18 cellular contexts compared by ENCODE assay signal in the genomic region with DNA sequence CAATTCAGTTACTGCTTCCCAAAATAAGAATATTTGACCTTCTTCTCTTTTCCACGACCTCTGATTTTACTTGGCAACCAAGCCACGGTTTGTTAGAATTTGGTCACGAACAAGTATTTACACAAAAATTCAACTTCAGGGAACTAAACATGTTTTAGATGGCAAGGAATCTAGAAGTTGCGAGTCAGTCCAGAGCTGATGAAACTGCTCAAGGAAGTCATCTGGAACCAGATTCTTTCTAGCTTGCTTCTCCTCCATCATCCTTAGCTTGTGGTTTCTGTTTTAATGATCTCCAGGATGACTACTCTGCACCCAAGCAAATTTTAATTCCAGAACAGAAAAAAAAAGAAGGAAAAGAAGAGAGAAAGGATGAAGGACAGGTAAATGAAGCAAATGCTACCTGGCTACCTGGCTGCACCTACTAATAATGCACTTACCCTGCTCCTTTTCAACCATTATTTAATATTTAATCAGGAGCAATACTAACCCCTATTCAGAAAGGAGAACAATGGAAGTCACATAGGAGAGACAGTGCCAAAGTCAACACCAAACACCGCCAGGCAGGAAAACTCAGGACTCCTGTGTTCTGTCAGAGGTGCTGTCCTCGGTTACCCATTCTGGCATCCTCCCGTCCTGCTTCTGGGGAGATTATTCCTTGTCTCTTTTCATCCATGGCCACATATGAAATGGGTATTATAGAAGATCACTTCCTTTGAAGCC. TPM values are rescaled to one million over a fixed set of nuclear protein-coding genes. Genes with fewer than 3 reads are reported as not detected.
DNase-seq lines count a peak whose midpoint lies in the region; FAIRE-seq and TF ChIP-seq lines count a peak whose summit lies in the region.
"Had no signal": no experiment of that assay in that cellular context is flagged by ENCODE, and none has a peak within 500 bp of the region (broad histone marks: within the 10 kb centered on the region; RNA-seq: fewer than 3 reads in every experiment).

No MANE protein-coding gene starts in this region.

- no TSS peak for BruUV-seq in A673 (replicated peaks; lab: Mats Ljungman, UMichigan)

- H3K4me3 ChIP-seq in AG04449 (ENCODE audit: low read depth, low read length): no peak overlapping the region
- H3K4me3 ChIP-seq in fibroblast of mammary gland (ENCODE audit: control insufficient read depth, low read depth, low read length): no peak overlapping the region
- H3K4me3 ChIP-seq in A673 (ENCODE audit: low read depth, low read length, poor library complexity, severe bottlenecking): no peak overlapping the region
- H3K4me3 ChIP-seq in tibial artery: no peak overlapping the region
- H3K4me3 ChIP-seq: cardiac muscle cell had no signal

- H3K27me3 ChIP-seq in A673 (replicated peaks; ENCODE audit: insufficient read depth, low read depth, low read length, poor library complexity) (no peaks in the 10 kb centered on the region), tibial artery (no peaks in the 10 kb centered on the region)
- H3K27me3 ChIP-seq: cardiac muscle cell had no signal

- H3K9me3 ChIP-seq in A673 (ENCODE audit: low read depth, low read length, poor library complexity, severe bottlenecking) (no peaks in the 10 kb centered on the region), tibial artery (no peaks in the 10 kb centered on the region)

- POLR2A ChIA-PET in AG04449 (lab: Yijun Ruan, JAX): no interaction called here
- POLR2A ChIA-PET in A673 (lab: Charles Lee; ENCODE audit: low non-redundant PET): no interaction called here

- intact Hi-C loops in A673 (cut with micrococcal nuclease; ENCODE audit: unreplicated experiment): no loop called here
- intact Hi-C loops in tibial artery (cut with DNase I; ENCODE audit: low total_unique reads): loop anchor here (5.0 kb wide), 1 partner anchor 1964 kb away; no protein-coding TSS in a partner anchor

- TF ChIP-seq POLR2A in GM12892 (IDR thresholded peaks at IDR 0.05; ENCODE audit: low read depth, low read length): no peak

- CTCF ChIA-PET in AG04449 (lab: Yijun Ruan, JAX) (no interaction called here), A673 (lab: Charles Lee) (no interaction called here)

- FAIRE-seq in GM12892 (lab: Jason Lieb, UNC): no peak
- FAIRE-seq: H1 had no signal

- H3K4me1 ChIP-seq in A673 (ENCODE audit: insufficient read depth, low read length, poor library complexity, severe bottlenecking) (no peaks in the 10 kb centered on the region), tibial artery (no peaks in the 10 kb centered on the region)

- TF ChIP-seq CTCF in AG04449 (IDR thresholded peaks at IDR 0.05; ENCODE audit: insufficient read depth, low read length, missing control alignments) (no peak), fibroblast of mammary gland (conservative IDR thresholded peaks at IDR 0.05; ENCODE audit: control insufficient read depth, insufficient read depth, low read depth, low read length) (no peak), A673 (conservative IDR thresholded peaks at IDR 0.05; ENCODE audit: low read depth, low read length) (no peak), tibial artery (IDR thresholded peaks at IDR 0.05) (no peak)

- H3K36me3 ChIP-seq in A673 (ENCODE audit: insufficient read depth, low read length, poor library complexity, severe bottlenecking) (no peaks in the 10 kb centered on the region), tibial artery (no peaks in the 10 kb centered on the region)
- H3K36me3 ChIP-seq: cardiac muscle cell had no signal

- H3K27ac ChIP-seq in A673 (ENCODE audit: low read depth, low read length, poor library complexity, severe bottlenecking): no peak overlapping the region
- no peak overlapping the region for H3K27ac ChIP-seq in tibial artery
- H3K27ac ChIP-seq: cardiac muscle cell had no signal

- DNase-seq in AG04449 (ENCODE audit: low read depth, low spot score): peak; percentile 41
- DNase-seq in GM03348 (ENCODE audit: low spot score): peak; percentile 41
- peak; percentile 31 for DNase-seq in NCI-H748 treated with DMSO at 0.1 percent for 48 hours (lab: John Stamatoyannopoulos, UW)
- peak; percentile 71 for DNase-seq in fibroblast of mammary gland (ENCODE audit: low read depth)
- DNase-seq in GM12892 (ENCODE audit: insufficient read length): no peak
- DNase-seq in A673 (ENCODE audit: low spot score): no peak
- DNase-seq in tibial artery: no peak
- DNase-seq in NCI-H1436 (lab: John Stamatoyannopoulos, UW): no peak
- DNase-seq: activated CD4-positive, alpha-beta T cell treated with anti-CD3 and anti-CD28 coated beads, Interleukin-2, amount 10 ng/mL, durations not matched to agents 24 days and 14 days; activated T-cell treated with anti-CD3 and anti-CD28 coated beads, Interleukin-2, amount 50 U/mL, for 1 hour; DND-41; effector memory CD8-positive, alpha-beta T cell; mammary epithelial cell; NCI-H2227 treated with DMSO at 0.1 percent for 48 hours; T-helper 9 cell had no signal

RNA-seq across cellular contexts. Expression of a gene that starts 54.2 kb away (rescaled TPM):
- not detected for polyA plus RNA-seq in GM12892 (2012; ENCODE audit: missing spikeins)
- total RNA-seq in A673 (2021): not detected in 2 replicates
- total RNA-seq: activated CD4-positive, alpha-beta T cell treated with anti-CD3 and anti-CD28 coated beads, Interleukin-2, amount 10 ng/mL, durations not matched to agents 24 days and 14 days; cardiac muscle cell; mammary epithelial cell; natural killer cell treated with Interleukin-12 subunit alpha and Interleukin-12 subunit beta and Interleukin-15 and Interleukin-18, amount 100 ng/mL, for 72 hours had no signal
- polyA plus RNA-seq: cardiac muscle cell, mammary epithelial cell had no signal

Comparison
In these comparisons a context has a peak if more than half of its experiments do, and no peak if none do; other contexts are left out.
1. DNase-seq: peak in AG04449 (single experiment), GM03348 (single experiment), NCI-H748 treated with DMSO at 0.1 percent for 48 hours (single experiment) and fibroblast of mammary gland (single experiment); none in GM12892 (single experiment), A673 (single experiment), tibial artery (0 of 2) and NCI-H1436 (single experiment).